In the genomic region with DNA sequence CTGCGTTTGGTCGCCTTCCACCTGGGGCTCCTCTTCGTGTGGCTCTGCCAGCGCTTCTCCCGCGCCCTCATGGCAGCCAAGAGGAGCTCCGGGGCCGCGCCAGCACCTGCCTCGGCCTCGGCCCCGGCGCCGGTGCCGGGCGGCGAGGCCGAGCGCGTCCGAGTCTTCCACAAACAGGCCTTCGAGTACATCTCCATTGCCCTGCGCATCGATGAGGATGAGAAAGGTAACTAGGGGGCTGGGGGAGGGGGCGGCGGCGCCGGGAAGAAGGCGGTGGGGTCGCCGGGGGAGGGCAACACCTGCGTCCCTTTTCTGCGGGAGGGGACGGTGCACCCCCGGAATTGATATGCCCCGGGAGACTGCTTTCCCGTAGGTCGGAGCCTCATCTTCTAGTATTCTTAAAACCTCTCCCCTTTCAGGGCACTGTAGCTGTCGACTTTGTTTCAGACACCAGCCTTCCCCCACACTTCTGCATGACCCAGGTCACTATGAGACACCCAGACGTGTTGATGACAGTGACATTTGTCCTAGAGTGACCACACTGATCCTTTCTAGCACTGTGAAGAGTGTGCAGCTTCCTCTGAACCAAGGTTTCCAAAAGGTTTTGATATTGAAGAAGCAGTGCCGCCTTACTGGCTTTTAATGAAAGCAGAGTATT, we compare ENCODE assay signal across 8 cellular contexts. TPM values are rescaled to one million over a fixed set of nuclear protein-coding genes. Genes with fewer than 3 reads are reported as not detected.
DNase-seq lines count a peak whose midpoint lies in the region; ATAC-seq and TF ChIP-seq lines count a peak whose summit lies in the region.

No MANE protein-coding gene starts in this region.

- ATAC-seq in GM19324 (IDR thresholded peaks at IDR 0.05; ENCODE audit: low FRiP score, unreplicated experiment): peak; percentile 21
- ATAC-seq in GM18909 (IDR thresholded peaks at IDR 0.05; ENCODE audit: poor library complexity, unreplicated experiment): no peak

- H3K27me3 Mint-ChIP-seq in CD14-positive monocyte (ENCODE audit: low read depth in 3 of 3) (peaks cover 0 to 1% (median 0%) of the 10 kb centered on the region in 3 donors), IgD-negative memory B cell (no peaks in the 10 kb centered on the region)

- peak overlapping the region; percentile 97 for H3K27ac ChIP-seq in neutrophil

- H3K36me3 ChIP-seq in neutrophil: peaks cover 9% of the 10 kb centered on the region

- peaks cover 35% of the 10 kb centered on the region for H3K4me1 Mint-ChIP-seq in CD14-positive monocyte
- H3K4me1 Mint-ChIP-seq in IgD-negative memory B cell: peaks cover 13 to 15% (median 14%) of the 10 kb centered on the region in 3 donors

- H3K27ac Mint-ChIP-seq in CD14-positive monocyte: peak overlapping the region; percentile 92 to 97 (median 96)
- H3K27ac Mint-ChIP-seq in IgD-negative memory B cell: peak overlapping the region; percentile 17 to 97 (median 94)

- H3K36me3 Mint-ChIP-seq in CD14-positive monocyte (peaks cover 8 to 9% of the 10 kb centered on the region in 2 donors), IgD-negative memory B cell (peaks cover 5% of the 10 kb centered on the region)

- intact Hi-C loops in CD14-positive monocyte (cut with micrococcal nuclease): loop anchor here (5.0 to 10.0 kb wide), 3 partner anchors 57 to 71 kb away; no protein-coding TSS in a partner anchor

- peaks cover 0 to 3% (median 0%) of the 10 kb centered on the region in 7 donors for H3K9me3 Mint-ChIP-seq in CD14-positive monocyte
- H3K9me3 Mint-ChIP-seq in IgD-negative memory B cell: no peaks in the 10 kb centered on the region

- H3K27me3 ChIP-seq in neutrophil: no peaks in the 10 kb centered on the region

- H3K4me3 Mint-ChIP-seq in CD14-positive monocyte (peak overlapping the region; percentile 98), IgD-negative memory B cell (peak overlapping the region; percentile 97 to 100 (median 99))

- TF ChIP-seq CTCF in CD14-positive monocyte (IDR thresholded peaks at IDR 0.05) (no peak), fibroblast of pulmonary artery (IDR thresholded peaks at IDR 0.05; ENCODE audit: low read length, missing control alignments) (no peak), neutrophil (IDR thresholded peaks at IDR 0.05) (no peak)

- peak; percentile 49 for DNase-seq in CD14-positive monocyte (ENCODE audit: low spot score)
- DNase-seq in activated CD4-positive, alpha-beta T cell treated with anti-CD3 and anti-CD28 coated beads for 48 hours: peak; percentile 31
- DNase-seq in fibroblast of pulmonary artery (ENCODE audit: low read depth): no peak
- DNase-seq in D341Med (ENCODE audit: low spot score): no peak

- peak overlapping the region; percentile 84 for H3K4me3 ChIP-seq in fibroblast of pulmonary artery (replicated peaks; ENCODE audit: low read depth, low read length)
- peak overlapping the region; percentile 94 to 99 for H3K4me3 ChIP-seq in neutrophil (ENCODE audit: low read depth in 1 of 2, low read length in 1 of 2)

- no peaks in the 10 kb centered on the region for H3K9me3 ChIP-seq in neutrophil

- peaks cover 27 to 34% of the 10 kb centered on the region in 2 experiments for H3K4me1 ChIP-seq in neutrophil (ENCODE audit: control insufficient read depth in 1 of 2, insufficient read depth in 1 of 2, low read depth in 1 of 2, low read length in 1 of 2)

RNA-seq across cellular contexts. Expression of a gene that starts 0.8 kb away (rescaled TPM):
- polyA plus RNA-seq in CD14-positive monocyte: 10 to 100 TPM; 14.0 to 17.4 TPM
- 14.3 TPM for polyA plus RNA-seq in IgD-negative memory B cell

RNA-seq across cellular contexts. Expression of a gene that starts 24.5 kb away (rescaled TPM):
- polyA plus RNA-seq in CD14-positive monocyte (100 to 1,000 TPM; 122 to 137 TPM), IgD-negative memory B cell (157 TPM)

RNA-seq across cellular contexts. Expression of a gene that starts 53.3 kb away (rescaled TPM):
- polyA plus RNA-seq in CD14-positive monocyte: 10 to 100 TPM; 57.0 to 63.7 TPM
- polyA plus RNA-seq in IgD-negative memory B cell: 32.0 TPM

Comparison
In these comparisons a context has a peak if more than half of its experiments do, and no peak if none do; other contexts are left out.
1. DNase-seq: peak in CD14-positive monocyte (single experiment) and activated CD4-positive, alpha-beta T cell treated with anti-CD3 and anti-CD28 coated beads for 48 hours (single experiment); none in fibroblast of pulmonary artery (single experiment) and D341Med (single experiment).